Comparison of ENCODE assay signal across 26 cellular contexts in genomic region chr20:52749938-52750337, GRCh38.
"Had no signal": no experiment of that assay in that cellular context is flagged by ENCODE, and none has a peak within 500 bp of the region (broad histone marks: within the 10 kb centered on the region; RNA-seq: fewer than 3 reads in every experiment).

No MANE protein-coding gene starts in this region.

- H3K27ac ChIP-seq: ascending aorta, VCaP had no signal

- H3K4me3 ChIP-seq: ascending aorta had no signal

- FAIRE-seq: colon, TTC549 had no signal

- H3K9me3 ChIP-seq: ascending aorta had no signal

- DNase-seq: activated B cell treated with CpG ODN at 0.5 μM for 24 hours; activated CD4-positive, alpha-beta memory T cell treated with anti-CD3 and anti-CD28 coated beads for 36 hours; activated CD4-positive, alpha-beta T cell treated with anti-CD3 and anti-CD28 coated beads for 4 hours; activated CD4-positive, alpha-beta T cell treated with anti-CD3 and anti-CD28 coated beads, Interleukin-2, amount 10 ng/mL, durations not matched to agents 24 days and 14 days; activated CD4-positive, alpha-beta T cell treated with anti-CD3 and anti-CD28 coated beads, Interleukin-2, amount 50 U/mL, for 1 hour; activated CD4-positive, alpha-beta T cell treated with anti-CD3 and anti-CD28 coated beads, Interleukin-2, amount 50 U/mL, for 4 hours; activated CD4-positive, CD25-positive, alpha-beta regulatory T cell treated with anti-CD3 and anti-CD28 coated beads, Interleukin-2, amount 50 U/mL, for 72 hours; activated CD8-positive, alpha-beta memory T cell treated with anti-CD3 and anti-CD28 coated beads, Interleukin-2, amount 50 U/mL, for 4 hours; activated CD8-positive, alpha-beta T cell treated with anti-CD3 and anti-CD28 coated beads for 36 hours; activated effector memory CD4-positive, alpha-beta T cell treated with Interleukin-2 at 50 U/mL for 16 hours; activated gamma-delta T cell; activated naive CD4-positive, alpha-beta T cell treated with anti-CD3 and anti-CD28 coated beads, Interleukin-2, amount 10 ng/mL, durations not matched to agents 7 days and 5 days; activated naive CD4-positive, alpha-beta T cell treated with Interleukin-2 at 50 U/mL for 16 hours; activated naive CD8-positive, alpha-beta T cell treated with anti-CD3 and anti-CD28 coated beads, Interleukin-2, amount 10 ng/mL, durations not matched to agents 7 days and 5 days; activated naive CD8-positive, alpha-beta T cell treated with anti-CD3 and anti-CD28 coated beads, Interleukin-2, amount 50 U/mL, for 24 hours; activated T-cell treated with anti-CD3 and anti-CD28 coated beads, Interleukin-2, amount 50 U/mL, for 24 hours; activated T-cell treated with anti-CD3 and anti-CD28 coated beads, Interleukin-2, amount 50 U/mL, for 48 hours; amygdala; anterior cingulate cortex; central memory CD4-positive, alpha-beta T cell; T-helper 2 cell; T-helper 9 cell had no signal

- H3K4me1 ChIP-seq: ascending aorta had no signal

- H3K27me3 ChIP-seq: ascending aorta had no signal

- ATAC-seq: activated CD8-positive, alpha-beta T cell treated with anti-CD3 and anti-CD28 coated beads for 36 hours; activated naive CD8-positive, alpha-beta T cell treated with anti-CD3 and anti-CD28 coated beads, Interleukin-2, amount 50 U/mL, for 24 hours had no signal

- H3K36me3 ChIP-seq: ascending aorta had no signal
